In the genomic region with DNA sequence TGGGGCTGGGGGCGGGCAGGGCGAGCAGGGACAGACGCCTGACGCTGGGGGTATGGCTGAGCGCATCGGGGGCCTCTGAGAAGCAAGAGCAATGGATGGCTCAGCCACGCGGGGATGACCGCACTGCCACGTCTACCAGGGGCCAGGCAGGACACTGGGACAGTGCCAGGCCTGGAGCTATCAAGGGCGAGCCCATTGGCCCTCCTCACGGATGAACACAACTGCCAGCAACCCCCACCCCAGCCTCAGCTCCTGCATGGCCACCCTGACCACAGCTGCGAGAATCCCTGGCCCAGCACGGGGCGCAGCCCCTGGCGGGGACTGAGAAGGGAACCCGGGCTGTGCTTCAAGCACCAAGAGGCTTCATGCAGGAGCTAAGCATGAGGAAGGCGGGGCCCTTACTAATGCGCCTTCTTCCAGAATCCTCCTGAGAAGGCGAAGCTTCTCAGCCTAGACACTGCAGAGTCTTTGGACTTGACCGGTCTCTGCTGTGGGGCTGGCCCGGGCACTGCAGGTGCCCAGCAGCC, we compare ENCODE assay signal across 30 cellular contexts.
"Had no signal": no experiment of that assay in that cellular context is flagged by ENCODE, and none has a peak within 500 bp of the region (broad histone marks: within the 10 kb centered on the region; RNA-seq: fewer than 3 reads in every experiment).

No MANE protein-coding gene starts in this region.

- DNase-seq: activated CD4-positive, alpha-beta memory T cell treated with anti-CD3 and anti-CD28 coated beads for 36 hours; activated CD4-positive, alpha-beta T cell treated with anti-CD3 and anti-CD28 coated beads for 36 hours; activated CD4-positive, alpha-beta T cell treated with anti-CD3 and anti-CD28 coated beads, Interleukin-2, amount 10 ng/mL, durations not matched to agents 24 days and 14 days; activated CD4-positive, CD25-positive, alpha-beta regulatory T cell; activated CD4-positive, CD25-positive, alpha-beta regulatory T cell treated with anti-CD3 and anti-CD28 coated beads, Interleukin-2, amount 50 U/mL, for 72 hours; activated CD8-positive, alpha-beta memory T cell treated with anti-CD3 and anti-CD28 coated beads, Interleukin-2, amount 10 ng/mL, durations not matched to agents 7 days and 5 days; activated CD8-positive, alpha-beta memory T cell treated with anti-CD3 and anti-CD28 coated beads, Interleukin-2, amount 50 U/mL, for 4 hours; activated CD8-positive, alpha-beta T cell treated with anti-CD3 and anti-CD28 coated beads, Interleukin-2, amount 10 ng/mL, durations not matched to agents 7 days and 5 days; activated effector memory CD4-positive, alpha-beta T cell treated with anti-CD3 and anti-CD28 coated beads, Interleukin-2, amount 50 U/mL, for 16 hours; activated naive CD4-positive, alpha-beta T cell treated with anti-CD3 and anti-CD28 coated beads for 36 hours; activated naive CD8-positive, alpha-beta T cell treated with anti-CD3 and anti-CD28 coated beads for 36 hours; activated naive CD8-positive, alpha-beta T cell treated with anti-CD3 and anti-CD28 coated beads, Interleukin-2, amount 50 U/mL, for 24 hours; activated T-cell treated with anti-CD3 and anti-CD28 coated beads, Interleukin-2, amount 50 U/mL, for 1 hour; activated T-cell treated with anti-CD3 and anti-CD28 coated beads, Interleukin-2, amount 50 U/mL, for 48 hours; adrenal gland; amygdala; aorta; body of pancreas; caudate nucleus; cortex of kidney; dermis blood vessel endothelial cell; effector CD4-positive, alpha-beta T cell; effector memory CD8-positive, alpha-beta T cell; esophagus squamous epithelium; foreskin melanocyte; T-helper 1 cell; T-helper 17 cell; T1000 had no signal

- H3K4me3 ChIP-seq: adrenal gland, body of pancreas, esophagus squamous epithelium, gastroesophageal sphincter had no signal

- H3K9me3 ChIP-seq: adrenal gland, body of pancreas, esophagus squamous epithelium, gastroesophageal sphincter had no signal

- H3K27me3 ChIP-seq: adrenal gland, body of pancreas, esophagus squamous epithelium, gastroesophageal sphincter had no signal

- H3K27ac ChIP-seq: adrenal gland, body of pancreas, epithelial cell of prostate, esophagus squamous epithelium, gastroesophageal sphincter had no signal
